Comparison of ENCODE assay signal across 1 cellular context in the genomic region with DNA sequence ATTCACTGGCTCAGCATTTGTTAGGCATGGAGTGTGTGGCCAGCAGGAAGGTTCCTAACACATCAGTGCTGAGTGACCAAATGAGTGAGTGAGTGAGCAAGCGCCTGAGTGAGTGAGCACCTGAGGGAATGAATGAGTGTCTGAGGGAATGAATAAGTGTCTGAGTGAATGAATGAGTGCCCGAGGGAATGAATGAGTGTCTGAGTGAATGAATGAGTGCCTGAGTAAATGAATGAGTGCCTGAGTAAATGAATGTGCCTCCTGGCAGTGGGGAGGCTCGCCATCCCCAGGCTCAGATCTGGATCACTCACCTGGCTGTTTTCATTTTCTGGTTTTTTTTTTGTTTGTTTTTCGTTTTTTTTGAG.
TF ChIP-seq lines count a peak whose summit lies in the region.

No MANE protein-coding gene starts in this region.

TF ChIP-seq in K562, 482 proteins besides CTCF, POLR2A, EP300 and RAD21:
- no peak for TF ChIP-seq HNRNPH1 (optimal IDR thresholded peaks at IDR 0.05; ENCODE audit: low read depth, low read length)
- TF ChIP-seq ZNF24 (IDR thresholded peaks at IDR 0.05) = peak; percentile 85
- TF ChIP-seq COPS2 (conservative IDR thresholded peaks at IDR 0.05) = no peak
